In genomic region chr16:29804455-29805231, GRCh38 we compare ENCODE assay signal across 8 cellular contexts. TPM values are rescaled to one million over a fixed set of nuclear protein-coding genes. Genes with fewer than 3 reads are reported as not detected.
DNase-seq lines count a peak whose midpoint lies in the region; FAIRE-seq and TF ChIP-seq lines count a peak whose summit lies in the region.

No MANE protein-coding gene starts in this region.

- peak overlapping the region; percentile 87 for H3K27ac ChIP-seq in mesodermal cell (ENCODE audit: low read depth, low read length, severe bottlenecking)
- H3K27ac ChIP-seq in vagina: peak overlapping the region; percentile 98

- H3K4me3 ChIP-seq in AG09309 (ENCODE audit: control insufficient read depth, low read depth, low read length) (peak overlapping the region; percentile 52), NT2/D1 (ENCODE audit: insufficient read length, low read depth) (peak overlapping the region; percentile 73), choroid plexus epithelial cell (ENCODE audit: low read depth, low read length) (peak overlapping the region; percentile 86), mesodermal cell (ENCODE audit: extremely low read depth, insufficient read depth, low read length, poor library complexity, severe bottlenecking) (peak overlapping the region; percentile 64), vagina (peak overlapping the region; percentile 81 to 91)

- peak; percentile 27 for FAIRE-seq in GM12892 (lab: Jason Lieb, UNC)
- FAIRE-seq in D721Med (lab: Jason Lieb, UNC): no peak

- peaks cover 19% of the 10 kb centered on the region for H3K4me1 ChIP-seq in NT2/D1 (ENCODE audit: insufficient read depth, insufficient read length)
- peaks cover 16% of the 10 kb centered on the region for H3K4me1 ChIP-seq in mesodermal cell (ENCODE audit: control insufficient read depth, insufficient read depth, low read length, poor library complexity, severe bottlenecking)
- H3K4me1 ChIP-seq in vagina: peaks cover 36% of the 10 kb centered on the region

- WGBS in mesodermal cell (ENCODE audit: insufficient coverage in 2 of 2), 2 experiments: 39 to 40% methylated on average over 21 to 26 of the region's 26 CpGs

- DNase-seq in AG09309 (ENCODE audit: low read depth) (no peak), GM12892 (ENCODE audit: insufficient read length) (no peak), NT2/D1 (ENCODE audit: low read depth, low spot score) (no peak), choroid plexus epithelial cell (ENCODE audit: low read depth) (peak; percentile 58), vagina (ENCODE audit: extremely low spot score in 2 of 2) (no peak), D721Med (ENCODE audit: insufficient read length, low spot score) (no peak), cerebellar nuclear complex (lab: John Stamatoyannopoulos, UW) (no peak)

- TF ChIP-seq CTCF in AG09309 (IDR thresholded peaks at IDR 0.05; ENCODE audit: control insufficient read depth, insufficient read depth, low read depth, low read length, missing control alignments) (no peak), choroid plexus epithelial cell (conservative IDR thresholded peaks at IDR 0.05; ENCODE audit: low read depth, low read length) (no peak), vagina (IDR thresholded peaks at IDR 0.05) (no peak), D721Med (IDR thresholded peaks at IDR 0.05; ENCODE audit: insufficient read depth, missing control alignments) (no peak)

- H3K9me3 ChIP-seq in NT2/D1 (ENCODE audit: insufficient read depth, low read length) (no peaks in the 10 kb centered on the region), mesodermal cell (ENCODE audit: control insufficient read depth, low read length) (no peaks in the 10 kb centered on the region), vagina (no peaks in the 10 kb centered on the region)

- intact Hi-C loops in vagina (cut with DNase I): loop anchor here (5.0 kb wide), 1 partner anchor 573 kb away; no protein-coding TSS in a partner anchor

- no peaks in the 10 kb centered on the region for H3K27me3 ChIP-seq in NT2/D1 (ENCODE audit: insufficient read depth, insufficient read length)
- H3K27me3 ChIP-seq in vagina: no peaks in the 10 kb centered on the region

- peaks cover 76% of the 10 kb centered on the region for H3K36me3 ChIP-seq in NT2/D1 (ENCODE audit: insufficient read depth, insufficient read length, low read length)
- peaks cover 61% of the 10 kb centered on the region for H3K36me3 ChIP-seq in mesodermal cell (ENCODE audit: control insufficient read depth, insufficient read depth, low read length)
- H3K36me3 ChIP-seq in vagina: peaks cover 0 to 19% of the 10 kb centered on the region in 2 donors

- peak; percentile 12; the same call in 1 of the 2 replicates for TF ChIP-seq POLR2A in GM12892 (IDR thresholded peaks at IDR 0.05; ENCODE audit: low read depth, low read length)
- TF ChIP-seq POLR2A in vagina (IDR thresholded peaks at IDR 0.05): no peak

- H3K9ac ChIP-seq in NT2/D1 (ENCODE audit: insufficient read length, low read depth): peak overlapping the region; percentile 94

RNA-seq across cellular contexts. Expression of gene MAZ, which starts 1.7 kb away (rescaled TPM):
- 133 TPM for polyA plus RNA-seq in GM12892 (2012; ENCODE audit: missing spikeins)
- polyA plus RNA-seq in mesodermal cell (2013, experiment 1 of 2): 311 TPM
- 290 TPM for polyA plus RNA-seq in mesodermal cell (2013, experiment 2 of 2)
- total RNA-seq in vagina: 87.7 TPM

RNA-seq across cellular contexts. Expression of gene PRRT2, which starts 7.3 kb away (rescaled TPM):
- 0.98 TPM for polyA plus RNA-seq in GM12892 (2012; ENCODE audit: missing spikeins)
- polyA plus RNA-seq in mesodermal cell (2013, experiment 1 of 2): 32.8 TPM
- 25.6 TPM for polyA plus RNA-seq in mesodermal cell (2013, experiment 2 of 2)
- 20.4 TPM for total RNA-seq in vagina

RNA-seq across cellular contexts. Expression of gene PAGR1, which starts 11.3 kb away (rescaled TPM):
- 8.8 TPM for polyA plus RNA-seq in GM12892 (2012; ENCODE audit: missing spikeins)
- polyA plus RNA-seq in mesodermal cell (2013, experiment 1 of 2): 50.1 TPM
- 40.6 TPM for polyA plus RNA-seq in mesodermal cell (2013, experiment 2 of 2)
- 23.6 TPM for total RNA-seq in vagina

RNA-seq across cellular contexts. Expression of gene KIF22, which starts 14.1 kb away (rescaled TPM):
- 43.2 TPM for polyA plus RNA-seq in GM12892 (2012; ENCODE audit: missing spikeins)
- polyA plus RNA-seq in mesodermal cell (2013, experiment 1 of 2): 88.2 TPM
- 82.6 TPM for polyA plus RNA-seq in mesodermal cell (2013, experiment 2 of 2)
- 18.9 TPM for total RNA-seq in vagina

RNA-seq across cellular contexts. Expression of gene MVP, which starts 15.6 kb away (rescaled TPM):
- polyA plus RNA-seq in GM12892 (2012; ENCODE audit: missing spikeins): 53.0 TPM
- polyA plus RNA-seq in mesodermal cell (2013, experiment 1 of 2): 6.5 TPM
- 6.7 TPM for polyA plus RNA-seq in mesodermal cell (2013, experiment 2 of 2)
- total RNA-seq in vagina: 111 TPM
